Comparison of ENCODE assay signal across 8 cellular contexts in genomic region chr12:14454098-14454907, GRCh38.
DNase-seq lines count a peak whose midpoint lies in the region; ATAC-seq, FAIRE-seq and TF ChIP-seq lines count a peak whose summit lies in the region.

No MANE protein-coding gene starts in this region.

- intact Hi-C loops in left colon (cut with DNase I, micrococcal nuclease) = no loop called here

- DNase-seq in ACHN (peak; percentile 77), NCI-H82 treated with DMSO at 0.1 percent for 48 hours (lab: John Stamatoyannopoulos, UW; ENCODE audit: unreplicated experiment) (peak; percentile 81), astrocyte (ENCODE audit: low read depth) (peak; percentile 10), left colon (no peak), nucleus accumbens (lab: John Stamatoyannopoulos, UW) (no peak)

- no peak overlapping the region for H3K4me2 ChIP-seq in astrocyte (ENCODE audit: low read length)

- H3K27me3 Mint-ChIP-seq in astrocyte (ENCODE audit: low read depth, unreplicated experiment) = no peaks in the 10 kb centered on the region

- H3K27ac ChIP-seq in astrocyte (ENCODE audit: low read depth, low read length) = no peak overlapping the region

- H4K20me1 ChIP-seq in astrocyte (ENCODE audit: insufficient read depth, low read length) = peaks cover 26% of the 10 kb centered on the region

- no peak overlapping the region for H3K4me3 ChIP-seq in astrocyte (ENCODE audit: insufficient read depth, low read depth, low read length)

- H3K27me3 ChIP-seq in astrocyte (ENCODE audit: insufficient read depth, low read length) = no peaks in the 10 kb centered on the region

- no peaks in the 10 kb centered on the region for H3K4me1 ChIP-seq in astrocyte (ENCODE audit: insufficient read depth, low read length)

- H3K79me2 ChIP-seq in astrocyte (ENCODE audit: insufficient read depth, low read length) = peaks cover 41% of the 10 kb centered on the region

- H3K27ac Mint-ChIP-seq in astrocyte (ENCODE audit: unreplicated experiment) = peak overlapping the region; percentile 63

- H3K36me3 Mint-ChIP-seq in astrocyte (ENCODE audit: low read depth, unreplicated experiment) = peaks cover 19% of the 10 kb centered on the region

- H3K9me3 Mint-ChIP-seq in astrocyte (ENCODE audit: unreplicated experiment) = no peaks in the 10 kb centered on the region

- H3K4me3 Mint-ChIP-seq in astrocyte (ENCODE audit: unreplicated experiment) = no peak overlapping the region

- H3K9me3 ChIP-seq in astrocyte (ENCODE audit: insufficient read depth, low read depth, low read length) = no peaks in the 10 kb centered on the region

- in situ Hi-C loops in ACHN (cut with HindIII; ENCODE audit: low pct_ligation_motif_present, low pct_unique_long_range_greater_than_20kb, low sequenced_read_pairs) = no loop called here

- peaks cover 6% of the 10 kb centered on the region for H3K4me1 Mint-ChIP-seq in astrocyte (ENCODE audit: low read depth, unreplicated experiment)

- H2AFZ ChIP-seq in astrocyte (ENCODE audit: low read depth, low read length) = no peak overlapping the region

- ATAC-seq in HG02852 (IDR thresholded peaks at IDR 0.05; ENCODE audit: unreplicated experiment) = peak; percentile 43
- peak; percentile 66 for ATAC-seq in left colon
- no peak for ATAC-seq in GM18519 (IDR thresholded peaks at IDR 0.05; ENCODE audit: low FRiP score, unreplicated experiment)

- FAIRE-seq in G401.6 (lab: Jason Lieb, UNC) (peak; percentile 62), astrocyte (lab: Jason Lieb, UNC) (peak; percentile 32)

- H3K36me3 ChIP-seq in astrocyte (ENCODE audit: insufficient read depth, low read length) = peaks cover 13% of the 10 kb centered on the region

- H3K9ac ChIP-seq in astrocyte (ENCODE audit: low read length) = no peak overlapping the region

- TF ChIP-seq CTCF in astrocyte (IDR thresholded peaks at IDR 0.05; ENCODE audit: insufficient read depth, low read depth, low read length) = peak; percentile 36

Comparison
In these comparisons a context has a peak if more than half of its experiments do, and no peak if none do; other contexts are left out.
1. DNase-seq: peak in ACHN (single experiment), NCI-H82 treated with DMSO at 0.1 percent for 48 hours (single experiment) and astrocyte (single experiment); none in left colon (0 of 2) and nucleus accumbens (0 of 56).